Comparison of ENCODE assay signal across 1 cellular context in genomic region chr2:126657636-126658315, GRCh38.
A peak's percentile ranks its signal among the peaks of the same experiment; 100 is the strongest.
TF ChIP-seq lines count a peak whose summit lies in the region.

No MANE protein-coding gene starts in this region.

TF ChIP-seq in K562, 482 proteins besides CTCF, POLR2A, EP300 and RAD21 (continued from another document and continues in another):
- TF ChIP-seq IRF9 (tag; IDR thresholded peaks at IDR 0.05) (no peak), GABPA (tag; conservative IDR thresholded peaks at IDR 0.05; ENCODE audit: low read depth) (peak; percentile 76), MBD2 (IDR thresholded peaks at IDR 0.05; ENCODE audit: borderline replicate concordance, low read depth) (peak; percentile 47; the same call in 1 of the 2 replicates), CEBPB (tag; IDR thresholded peaks at IDR 0.05) (peak; percentile 80), TRIM28 (IDR thresholded peaks at IDR 0.05) (no peak), ZNF407 (IDR thresholded peaks at IDR 0.05; ENCODE audit: low read depth) (no peak), ZNF444 (CRISPR knock-in tag; IDR thresholded peaks at IDR 0.05) (no peak), ELK1 (CRISPR knock-in tag; IDR thresholded peaks at IDR 0.05) (no peak), CHD2 (IDR thresholded peaks at IDR 0.05; ENCODE audit: low read depth, low read length) (no peak), NFATC3 (IDR thresholded peaks at IDR 0.05) (no peak), L3MBTL2 (IDR thresholded peaks at IDR 0.05) (no peak), ETV6 (IDR thresholded peaks at IDR 0.05; ENCODE audit: borderline replicate concordance in 1 of 2, low read depth in 2 of 2, low read length in 1 of 2) (peak; percentile 45 to 51; a peak in 2 of 4 replicates), ETV6 (CRISPR knock-in tag; IDR thresholded peaks at IDR 0.05; ENCODE audit: borderline replicate concordance) (no peak), CAMTA2 (CRISPR knock-in tag; conservative IDR thresholded peaks at IDR 0.05) (0 out of 2 replicates have a peak, but pooled peaks have one; percentile 5), VEZF1 (CRISPR knock-in tag; IDR thresholded peaks at IDR 0.05) (peak; percentile 88), TBP (optimal IDR thresholded peaks at IDR 0.05; ENCODE audit: low read depth, low read length) (peak; percentile 31), RNF2 (IDR thresholded peaks at IDR 0.05) (peak; percentile 78; the same call in 1 of the 2 replicates), ETS1 (conservative IDR thresholded peaks at IDR 0.05; ENCODE audit: control insufficient read depth, low read depth, low read length) (no peak; the same call in 1 of the 2 replicates), NKRF (IDR thresholded peaks at IDR 0.05; ENCODE audit: borderline replicate concordance) (no peak), NFRKB (IDR thresholded peaks at IDR 0.05; ENCODE audit: low read depth) (no peak), ZKSCAN1 (IDR thresholded peaks at IDR 0.05; ENCODE audit: low read depth, low read length) (no peak), ZNF324 (CRISPR knock-in tag; IDR thresholded peaks at IDR 0.05) (no peak), ZNF584 (CRISPR knock-in tag; IDR thresholded peaks at IDR 0.05; ENCODE audit: low read depth) (peak; percentile 86), POLR2G (IDR thresholded peaks at IDR 0.05; ENCODE audit: low read depth, low read length) (peak; percentile 78), ZEB2 (IDR thresholded peaks at IDR 0.05) (no peak), KDM4B (IDR thresholded peaks at IDR 0.05; ENCODE audit: borderline replicate concordance in 2 of 2, low read depth in 1 of 2) (peak in 1 of 2 experiments; percentile 87; a peak in 1 of 4 replicates), ZNF174 (CRISPR knock-in tag; IDR thresholded peaks at IDR 0.05) (no peak), IRF2 (CRISPR knock-in tag; IDR thresholded peaks at IDR 0.05) (no peak), JUNB (CRISPR knock-in tag; conservative IDR thresholded peaks at IDR 0.05) (peak; percentile 62; the same call in 1 of the 2 replicates), RBBP5 (IDR thresholded peaks at IDR 0.05; ENCODE audit: borderline replicate concordance, insufficient read depth, low read length, poor library complexity, severe bottlenecking) (peak; percentile 41), ELF1 (tag; IDR thresholded peaks at IDR 0.05) (peak; percentile 29; the same call in 1 of the 2 replicates), MAZ (CRISPR knock-in tag; conservative IDR thresholded peaks at IDR 0.05 in 1 of 2, IDR thresholded peaks at IDR 0.05 in 1 of 2) (peak in 1 of 2 experiments; percentile 22; a peak in 1 of 4 replicates)
- TF ChIP-seq, protein P1, sequence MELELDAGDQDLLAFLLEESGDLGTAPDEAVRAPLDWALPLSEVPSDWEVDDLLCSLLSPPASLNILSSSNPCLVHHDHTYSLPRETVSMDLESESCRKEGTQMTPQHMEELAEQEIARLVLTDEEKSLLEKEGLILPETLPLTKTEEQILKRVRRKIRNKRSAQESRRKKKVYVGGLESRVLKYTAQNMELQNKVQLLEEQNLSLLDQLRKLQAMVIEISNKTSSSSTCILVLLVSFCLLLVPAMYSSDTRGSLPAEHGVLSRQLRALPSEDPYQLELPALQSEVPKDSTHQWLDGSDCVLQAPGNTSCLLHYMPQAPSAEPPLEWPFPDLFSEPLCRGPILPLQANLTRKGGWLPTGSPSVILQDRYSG (tag; conservative IDR thresholded peaks at IDR 0.05; ENCODE audit: low read depth): peak; percentile 7; the same call in 1 of the 2 replicates
- TF ChIP-seq, protein P2, sequence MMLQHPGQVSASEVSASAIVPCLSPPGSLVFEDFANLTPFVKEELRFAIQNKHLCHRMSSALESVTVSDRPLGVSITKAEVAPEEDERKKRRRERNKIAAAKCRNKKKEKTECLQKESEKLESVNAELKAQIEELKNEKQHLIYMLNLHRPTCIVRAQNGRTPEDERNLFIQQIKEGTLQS (IDR thresholded peaks at IDR 0.05): peak; percentile 91
- TF ChIP-seq, protein P2 (CRISPR knock-in tag; conservative IDR thresholded peaks at IDR 0.05): peak; percentile 83
- TF ChIP-seq, protein P3, sequence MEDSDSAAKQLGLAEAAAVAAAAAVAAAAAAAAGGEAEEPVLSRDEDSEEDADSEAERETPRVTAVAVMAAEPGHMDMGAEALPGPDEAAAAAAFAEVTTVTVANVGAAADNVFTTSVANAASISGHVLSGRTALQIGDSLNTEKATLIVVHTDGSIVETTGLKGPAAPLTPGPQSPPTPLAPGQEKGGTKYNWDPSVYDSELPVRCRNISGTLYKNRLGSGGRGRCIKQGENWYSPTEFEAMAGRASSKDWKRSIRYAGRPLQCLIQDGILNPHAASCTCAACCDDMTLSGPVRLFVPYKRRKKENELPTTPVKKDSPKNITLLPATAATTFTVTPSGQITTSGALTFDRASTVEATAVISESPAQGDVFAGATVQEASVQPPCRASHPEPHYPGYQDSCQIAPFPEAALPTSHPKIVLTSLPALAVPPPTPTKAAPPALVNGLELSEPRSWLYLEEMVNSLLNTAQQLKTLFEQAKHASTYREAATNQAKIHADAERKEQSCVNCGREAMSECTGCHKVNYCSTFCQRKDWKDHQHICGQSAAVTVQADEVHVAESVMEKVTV (CRISPR knock-in tag; IDR thresholded peaks at IDR 0.05): no peak
- TF ChIP-seq, protein P4, sequence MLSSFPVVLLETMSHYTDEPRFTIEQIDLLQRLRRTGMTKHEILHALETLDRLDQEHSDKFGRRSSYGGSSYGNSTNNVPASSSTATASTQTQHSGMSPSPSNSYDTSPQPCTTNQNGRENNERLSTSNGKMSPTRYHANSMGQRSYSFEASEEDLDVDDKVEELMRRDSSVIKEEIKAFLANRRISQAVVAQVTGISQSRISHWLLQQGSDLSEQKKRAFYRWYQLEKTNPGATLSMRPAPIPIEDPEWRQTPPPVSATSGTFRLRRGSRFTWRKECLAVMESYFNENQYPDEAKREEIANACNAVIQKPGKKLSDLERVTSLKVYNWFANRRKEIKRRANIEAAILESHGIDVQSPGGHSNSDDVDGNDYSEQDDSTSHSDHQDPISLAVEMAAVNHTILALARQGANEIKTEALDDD (IDR thresholded peaks at IDR 0.05): peak; percentile 53; the same call in 1 of the 2 replicates
